8 cellular contexts compared by ENCODE assay signal in genomic region chr19:18415177-18415867, GRCh38. TPM values are rescaled to one million over a fixed set of nuclear protein-coding genes. Genes with fewer than 3 reads are reported as not detected.
DNase-seq lines count a peak whose midpoint lies in the region; ATAC-seq and TF ChIP-seq lines count a peak whose summit lies in the region.

No MANE protein-coding gene starts in this region.

- intact Hi-C loops in posterior vena cava (cut with DNase I) = loop anchor here in 1 of 2 donors (10.0 kb wide), 2 partner anchors 141 to 951 kb away; partner anchors contain the start of genes IQCN and NXNL1

- peaks cover 48% of the 10 kb centered on the region for H3K4me1 Mint-ChIP-seq in activated T-cell treated with anti-CD3 and anti-CD28 coated beads, Interleukin-2, amount 50 U/mL, for 24 hours (ENCODE audit: low read depth)

- peak overlapping the region; percentile 45 for H3K4me3 Mint-ChIP-seq in activated T-cell treated with anti-CD3 and anti-CD28 coated beads, Interleukin-2, amount 50 U/mL, for 24 hours

- H3K9me3 Mint-ChIP-seq in activated T-cell treated with anti-CD3 and anti-CD28 coated beads, Interleukin-2, amount 50 U/mL, for 24 hours = no peaks in the 10 kb centered on the region

- peak overlapping the region; percentile 41 for H3K27ac Mint-ChIP-seq in activated T-cell treated with anti-CD3 and anti-CD28 coated beads, Interleukin-2, amount 50 U/mL, for 24 hours

- H3K27me3 Mint-ChIP-seq in activated T-cell treated with anti-CD3 and anti-CD28 coated beads, Interleukin-2, amount 50 U/mL, for 24 hours = peaks cover 57% of the 10 kb centered on the region

- peaks cover 5% of the 10 kb centered on the region for H3K36me3 Mint-ChIP-seq in activated T-cell treated with anti-CD3 and anti-CD28 coated beads, Interleukin-2, amount 50 U/mL, for 24 hours (ENCODE audit: low read depth)

- DNase-seq in activated T-cell treated with anti-CD3 and anti-CD28 coated beads, Interleukin-2, amount 50 U/mL, for 24 hours = peak; percentile 34
- DNase-seq in activated T-cell treated with anti-CD3 and anti-CD28 coated beads for 4 hours (no peak), UCSD-AML1 (lab: John Stamatoyannopoulos, UW; ENCODE audit: unreplicated experiment) (peak; percentile 93), foreskin fibroblast (peak; percentile 87 to 89), posterior vena cava (ENCODE audit: low spot score) (peak; percentile 94), iPS-NIHi11 (ENCODE audit: low spot score) (no peak)

- ATAC-seq in GM19397 (IDR thresholded peaks at IDR 0.05; ENCODE audit: unreplicated experiment) (no peak), GM21390 (IDR thresholded peaks at IDR 0.05; ENCODE audit: unreplicated experiment) (no peak)

- peak overlapping the region; percentile 32 to 51 for H3K4me3 ChIP-seq in foreskin fibroblast (ENCODE audit: low read depth in 1 of 2, low read length in 2 of 2)

- no peak for TF ChIP-seq CTCF in foreskin fibroblast (IDR thresholded peaks at IDR 0.05; ENCODE audit: low read depth, low read length)

RNA-seq across cellular contexts. Expression of gene SSBP4, which starts 3.9 kb away (rescaled TPM):
- 10 to 100 TPM; 54.4 to 56.9 TPM for total RNA-seq in posterior vena cava

RNA-seq across cellular contexts. Expression of gene LRRC25, which starts 17.9 kb away (rescaled TPM):
- 10 to 100 TPM in 1 of 2 donors, 1 to 10 TPM in 1; 6.8 to 16.8 TPM for total RNA-seq in posterior vena cava

RNA-seq across cellular contexts. Expression of gene ISYNA1, which starts 22.6 kb away (rescaled TPM):
- total RNA-seq in posterior vena cava = 10 to 100 TPM; 27.5 to 28.1 TPM

RNA-seq across cellular contexts. Expression of gene GDF15, which starts 29.4 kb away (rescaled TPM):
- 1 to 10 TPM; 3.1 to 4.5 TPM for total RNA-seq in posterior vena cava

Comparison
In these comparisons a context has a peak if more than half of its experiments do, and no peak if none do; other contexts are left out.
1. DNase-seq: peak in activated T-cell treated with anti-CD3 and anti-CD28 coated beads, Interleukin-2, amount 50 U/mL, for 24 hours (single experiment), UCSD-AML1 (single experiment), foreskin fibroblast (2 of 2) and posterior vena cava (single experiment); none in activated T-cell treated with anti-CD3 and anti-CD28 coated beads for 4 hours (single experiment) and iPS-NIHi11 (single experiment).